21 cellular contexts compared by ENCODE assay signal in the genomic region with DNA sequence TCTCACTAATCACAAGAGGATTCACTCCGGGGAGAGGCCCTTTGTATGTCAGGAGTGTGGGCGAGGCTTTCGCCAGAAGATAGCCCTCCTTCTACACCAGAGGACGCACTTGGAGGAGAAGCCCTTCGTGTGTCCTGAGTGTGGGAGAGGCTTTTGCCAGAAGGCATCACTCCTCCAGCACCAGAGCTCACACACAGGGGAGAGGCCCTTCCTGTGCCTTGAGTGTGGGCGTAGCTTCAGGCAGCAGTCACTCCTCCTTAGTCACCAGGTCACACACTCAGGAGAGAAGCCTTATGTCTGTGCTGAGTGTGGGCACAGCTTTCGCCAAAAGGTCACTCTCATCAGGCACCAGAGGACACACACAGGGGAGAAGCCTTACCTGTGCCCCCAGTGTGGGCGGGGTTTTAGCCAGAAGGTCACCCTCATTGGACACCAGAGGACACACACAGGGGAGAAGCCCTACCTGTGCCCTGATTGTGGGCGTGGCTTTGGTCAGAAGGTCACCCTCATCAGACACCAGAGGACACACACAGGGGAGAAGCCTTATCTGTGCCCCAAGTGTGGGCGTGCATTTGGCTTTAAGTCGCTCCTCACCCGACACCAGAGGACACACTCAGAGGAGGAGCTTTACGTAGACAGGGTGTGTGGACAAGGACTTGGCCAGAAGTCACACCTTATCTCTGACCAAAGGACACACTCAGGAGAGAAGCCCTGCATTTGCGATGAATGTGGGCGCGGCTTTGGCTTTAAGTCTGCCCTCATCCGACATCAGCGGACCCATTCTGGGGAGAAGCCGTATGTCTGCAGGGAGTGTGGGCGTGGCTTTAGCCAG. TPM values are rescaled to one million over a fixed set of nuclear protein-coding genes. Genes with fewer than 3 reads are reported as not detected.
"Had no signal": no experiment of that assay in that cellular context is flagged by ENCODE, and none has a peak within 500 bp of the region (broad histone marks: within the 10 kb centered on the region; RNA-seq: fewer than 3 reads in every experiment).

No MANE protein-coding gene starts in this region.

- H3K4me3 Mint-ChIP-seq: effector memory CD8-positive, alpha-beta T cell; naive thymus-derived CD8-positive, alpha-beta T cell; stimulated activated naive CD8-positive, alpha-beta T cell treated with anti-CD3 and anti-CD28 coated beads, Interleukin-15, Interleukin-2, amounts not matched to agents 100 ng/mL and 50 ng/mL, for 24 hours; T-helper 17 cell had no signal

- H3K4me1 Mint-ChIP-seq: naive thymus-derived CD8-positive, alpha-beta T cell; T-helper 17 cell had no signal

- ATAC-seq: activated CD4-positive, CD25-positive, alpha-beta regulatory T cell treated with anti-CD3 and anti-CD28 coated beads, Interleukin-2, amount 50 U/mL, for 24 hours; effector memory CD8-positive, alpha-beta T cell; naive thymus-derived CD8-positive, alpha-beta T cell; psoas muscle; T-helper 17 cell had no signal

- H3K27ac Mint-ChIP-seq: T-helper 17 cell had no signal

- H3K4me1 ChIP-seq: psoas muscle had no signal

- DNase-seq: activated CD4-positive, alpha-beta T cell treated with anti-CD3 and anti-CD28 coated beads, Interleukin-2, amount 50 U/mL, for 48 hours; activated CD8-positive, alpha-beta memory T cell treated with anti-CD3 and anti-CD28 coated beads, Interleukin-2, amount 50 U/mL, for 4 hours; activated naive CD4-positive, alpha-beta T cell treated with Interleukin-2 at 50 U/mL for 16 hours; central memory CD4-positive, alpha-beta T cell; cortex of kidney; effector memory CD8-positive, alpha-beta T cell; hippocampal formation; naive thymus-derived CD8-positive, alpha-beta T cell; occipital lobe; psoas muscle; stimulated activated CD4-positive, alpha-beta T cell treated with anti-CD3 and anti-CD28 coated beads, Interleukin-2, amount 100 ng/mL, for 48 hours; T-helper 17 cell had no signal

- H3K36me3 ChIP-seq: thoracic aorta had no signal

- H3K9me3 Mint-ChIP-seq: effector memory CD8-positive, alpha-beta T cell; naive thymus-derived CD8-positive, alpha-beta T cell; stimulated activated naive CD8-positive, alpha-beta T cell treated with anti-CD3 and anti-CD28 coated beads, Interleukin-15, Interleukin-2, amounts not matched to agents 100 ng/mL and 50 ng/mL, for 24 hours had no signal

- H3K27ac ChIP-seq: psoas muscle, thoracic aorta had no signal

- H3K27me3 Mint-ChIP-seq: effector memory CD8-positive, alpha-beta T cell; naive thymus-derived CD8-positive, alpha-beta T cell; stimulated activated naive CD8-positive, alpha-beta T cell treated with anti-CD3 and anti-CD28 coated beads, Interleukin-15, Interleukin-2, amounts not matched to agents 100 ng/mL and 50 ng/mL, for 24 hours; T-helper 17 cell had no signal

- H3K9me3 ChIP-seq: psoas muscle, thoracic aorta had no signal

- H3K4me3 ChIP-seq: psoas muscle, thoracic aorta had no signal

RNA-seq across cellular contexts. Expression of gene NUTM2F, which starts 27.8 kb away (rescaled TPM):
- total RNA-seq: glomerular endothelial cell; lung microvascular endothelial cell; mononuclear cell; naive thymus-derived CD8-positive, alpha-beta T cell; occipital lobe; psoas muscle; T-helper 17 cell; thoracic aorta; urinary bladder had no signal
- polyA plus RNA-seq: adipose tissue; esophagus; naive thymus-derived CD8-positive, alpha-beta T cell; urinary bladder had no signal
